8 cellular contexts compared by ENCODE assay signal in genomic region chr3:70358978-70359580, GRCh38. TPM values are rescaled to one million over a fixed set of nuclear protein-coding genes. Genes with fewer than 3 reads are reported as not detected.
DNase-seq lines count a peak whose midpoint lies in the region; ATAC-seq lines count a peak whose summit lies in the region.

No MANE protein-coding gene starts in this region.

- ATAC-seq in activated T-cell treated with anti-CD3 and anti-CD28 coated beads, Interleukin-2, amount 50 U/mL, for 72 hours (replicated peaks in 1 of 2) = no peak
- no peak for ATAC-seq in activated T-cell treated with anti-CD3 and anti-CD28 coated beads, Interleukin-2, amount 50 U/mL, for 4 hours
- no peak for ATAC-seq in HG02852 (IDR thresholded peaks at IDR 0.05; ENCODE audit: unreplicated experiment)

- H3K27ac Mint-ChIP-seq in activated T-cell treated with anti-CD3 and anti-CD28 coated beads, Interleukin-2, amount 50 U/mL, for 72 hours = no peak overlapping the region

- no peaks in the 10 kb centered on the region for H3K36me3 Mint-ChIP-seq in activated T-cell treated with anti-CD3 and anti-CD28 coated beads, Interleukin-2, amount 50 U/mL, for 72 hours (ENCODE audit: insufficient read depth in 2 of 2)
- H3K36me3 Mint-ChIP-seq in activated T-cell treated with anti-CD3 and anti-CD28 coated beads, Interleukin-2, amount 50 U/mL, for 4 hours (ENCODE audit: insufficient read depth) = no peaks in the 10 kb centered on the region

- peak; percentile 1 to 9 for DNase-seq in activated T-cell treated with anti-CD3 and anti-CD28 coated beads, Interleukin-2, amount 50 U/mL, for 72 hours
- no peak for DNase-seq in activated T-cell treated with anti-CD3 and anti-CD28 coated beads, Interleukin-2, amount 50 U/mL, for 4 hours
- DNase-seq in MV-4-11 (lab: John Stamatoyannopoulos, UW) = peak; percentile 12
- DNase-seq in cerebellar cortex (ENCODE audit: low spot score) = peak; percentile 20
- peak; percentile 20 for DNase-seq in myocyte (ENCODE audit: low read depth)
- no peak for DNase-seq in COLO668 (lab: John Stamatoyannopoulos, UW; ENCODE audit: unreplicated experiment)
- no peak for DNase-seq in NCI-H2107 (lab: John Stamatoyannopoulos, UW)

- peaks cover 5% of the 10 kb centered on the region for H3K4me1 Mint-ChIP-seq in activated T-cell treated with anti-CD3 and anti-CD28 coated beads, Interleukin-2, amount 50 U/mL, for 72 hours (ENCODE audit: low read depth)
- H3K4me1 Mint-ChIP-seq in activated T-cell treated with anti-CD3 and anti-CD28 coated beads, Interleukin-2, amount 50 U/mL, for 4 hours (ENCODE audit: low read depth) = no peaks in the 10 kb centered on the region

- peaks cover 8% of the 10 kb centered on the region for H3K27me3 Mint-ChIP-seq in activated T-cell treated with anti-CD3 and anti-CD28 coated beads, Interleukin-2, amount 50 U/mL, for 72 hours (ENCODE audit: low read depth)
- no peaks in the 10 kb centered on the region for H3K27me3 Mint-ChIP-seq in activated T-cell treated with anti-CD3 and anti-CD28 coated beads, Interleukin-2, amount 50 U/mL, for 4 hours (ENCODE audit: low read depth)

- peaks cover 0 to 7% of the 10 kb centered on the region in 2 donors for H3K9me3 Mint-ChIP-seq in activated T-cell treated with anti-CD3 and anti-CD28 coated beads, Interleukin-2, amount 50 U/mL, for 72 hours
- H3K9me3 Mint-ChIP-seq in activated T-cell treated with anti-CD3 and anti-CD28 coated beads, Interleukin-2, amount 50 U/mL, for 4 hours = peaks cover 6% of the 10 kb centered on the region

- no peak overlapping the region for H3K4me3 Mint-ChIP-seq in activated T-cell treated with anti-CD3 and anti-CD28 coated beads, Interleukin-2, amount 50 U/mL, for 72 hours
- H3K4me3 Mint-ChIP-seq in activated T-cell treated with anti-CD3 and anti-CD28 coated beads, Interleukin-2, amount 50 U/mL, for 4 hours = no peak overlapping the region

RNA-seq across cellular contexts. Expression of gene MDFIC2, which starts 46.6 kb away (rescaled TPM):
- total RNA-seq in activated T-cell treated with anti-CD3 and anti-CD28 coated beads, Interleukin-2, amount 50 U/mL, for 72 hours = not detected
- not detected for total RNA-seq in activated T-cell treated with anti-CD3 and anti-CD28 coated beads, Interleukin-2, amount 50 U/mL, for 4 hours
- total RNA-seq in myocyte = not detected in 2 replicates
- polyA plus RNA-seq in myocyte (2012) = not detected

Comparison
In these comparisons a context has a peak if more than half of its experiments do, and no peak if none do; other contexts are left out.
1. DNase-seq: peak in activated T-cell treated with anti-CD3 and anti-CD28 coated beads, Interleukin-2, amount 50 U/mL, for 72 hours (2 of 2), MV-4-11 (single experiment), cerebellar cortex (single experiment) and myocyte (single experiment); none in activated T-cell treated with anti-CD3 and anti-CD28 coated beads, Interleukin-2, amount 50 U/mL, for 4 hours (single experiment), COLO668 (single experiment) and NCI-H2107 (single experiment).